28 cellular contexts compared by ENCODE assay signal in the genomic region with DNA sequence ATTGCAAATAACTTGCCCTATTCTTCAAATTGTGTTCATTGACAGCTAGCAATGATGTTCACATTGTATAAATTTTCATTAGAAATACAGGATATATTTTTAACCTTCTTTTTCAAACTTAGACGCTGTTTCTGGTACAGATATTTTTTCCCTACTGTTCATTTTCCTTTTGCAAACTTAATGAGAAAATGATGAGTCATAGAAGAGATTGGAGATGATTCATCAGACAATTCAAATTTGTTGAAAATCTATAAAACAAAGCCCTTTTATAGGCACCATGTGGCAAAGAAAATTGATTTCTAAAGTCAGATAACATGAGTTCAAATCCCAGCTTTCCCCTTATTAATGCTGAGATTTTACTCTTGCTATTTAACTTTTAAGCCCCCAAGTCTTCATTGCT.
"Had no signal": no experiment of that assay in that cellular context is flagged by ENCODE, and none has a peak within 500 bp of the region (broad histone marks: within the 10 kb centered on the region; RNA-seq: fewer than 3 reads in every experiment).

No MANE protein-coding gene starts in this region.

- ATAC-seq: activated T-cell treated with anti-CD3 and anti-CD28 coated beads, Interleukin-2, amount 50 U/mL, for 72 hours; gastroesophageal sphincter; naive thymus-derived CD4-positive, alpha-beta T cell; psoas muscle; stimulated activated naive CD8-positive, alpha-beta T cell treated with anti-CD3 and anti-CD28 coated beads, Interleukin-15, Interleukin-2, amounts not matched to agents 100 U/mL and 50 U/mL, for 24 hours had no signal

- H3K27ac ChIP-seq: brain microvascular endothelial cell, gastroesophageal sphincter, hepatocyte, left ventricle myocardium inferior, parathyroid adenoma, psoas muscle, right atrium auricular region, spleen, testis, transverse colon, uterus had no signal

- H3K4me3 Mint-ChIP-seq: activated naive CD8-positive, alpha-beta T cell; activated T-cell treated with anti-CD3 and anti-CD28 coated beads, Interleukin-2, amount 50 U/mL, for 72 hours; dendritic cell treated with granulocyte-macrophage colony-stimulating factor and Interleukin-4, amounts not matched to agents 40 ng/mL and 50 ng/mL, for 4 days; naive thymus-derived CD4-positive, alpha-beta T cell; neural crest cell; T-helper 2 cell treated with Interferon-gamma antibody and Interleukin-4, amounts not matched to agents 5 μg/mL and 100 μg/mL, for 36 hours had no signal

- H3K9me3 Mint-ChIP-seq: dendritic cell treated with granulocyte-macrophage colony-stimulating factor and Interleukin-4, amounts not matched to agents 40 ng/mL and 50 ng/mL, for 4 days; neural crest cell had no signal

- H3K4me3 ChIP-seq: gastroesophageal sphincter, hepatocyte, left ventricle myocardium inferior, lung, psoas muscle, right atrium auricular region, spleen, testis, transverse colon, uterus had no signal

- H3K27me3 ChIP-seq: brain microvascular endothelial cell, gastroesophageal sphincter, hepatocyte, right atrium auricular region, spleen, testis, transverse colon, uterus had no signal

- H3K27me3 Mint-ChIP-seq: activated naive CD8-positive, alpha-beta T cell; dendritic cell treated with granulocyte-macrophage colony-stimulating factor and Interleukin-4, amounts not matched to agents 40 ng/mL and 50 ng/mL, for 4 days; naive thymus-derived CD4-positive, alpha-beta T cell had no signal

- DNase-seq: activated CD4-positive, alpha-beta T cell treated with anti-CD3 and anti-CD28 coated beads for 4 hours; activated CD4-positive, alpha-beta T cell treated with anti-CD3 and anti-CD28 coated beads, Interleukin-2, amount 50 U/mL, for 4 hours; activated naive CD4-positive, alpha-beta T cell treated with Interleukin-2 at 50 U/mL for 16 hours; activated T-cell treated with anti-CD3 and anti-CD28 coated beads for 4 hours; activated T-cell treated with anti-CD3 and anti-CD28 coated beads, Interleukin-2, amount 50 U/mL, for 72 hours; brain microvascular endothelial cell; effector CD4-positive, alpha-beta T cell; islet precursor cell; left ventricle myocardium inferior; naive thymus-derived CD4-positive, alpha-beta T cell; occipital lobe; psoas muscle; spleen; stimulated activated CD4-positive, alpha-beta T cell treated with anti-CD3 and anti-CD28 coated beads, Interleukin-2, amount 100 ng/mL, for 48 hours; stimulated activated naive CD8-positive, alpha-beta T cell treated with anti-CD3 and anti-CD28 coated beads, Interleukin-15, Interleukin-2, amounts not matched to agents 100 U/mL and 50 U/mL, for 24 hours; T-helper 1 cell; testis; transverse colon; uterus had no signal

- H3K36me3 ChIP-seq: brain microvascular endothelial cell, gastroesophageal sphincter, left ventricle myocardium inferior, right atrium auricular region, spleen, transverse colon, uterus had no signal

- H2AFZ ChIP-seq: hepatocyte, parathyroid adenoma had no signal

- H3K4me1 ChIP-seq: gastroesophageal sphincter, left ventricle myocardium inferior, parathyroid adenoma, psoas muscle, right atrium auricular region, spleen, testis, transverse colon, uterus had no signal

- H3K9ac ChIP-seq: parathyroid adenoma had no signal

- H3K27ac Mint-ChIP-seq: activated naive CD8-positive, alpha-beta T cell; activated T-cell treated with anti-CD3 and anti-CD28 coated beads, Interleukin-2, amount 50 U/mL, for 72 hours; dendritic cell treated with granulocyte-macrophage colony-stimulating factor and Interleukin-4, amounts not matched to agents 40 ng/mL and 50 ng/mL, for 4 days; naive thymus-derived CD4-positive, alpha-beta T cell; T-helper 2 cell treated with Interferon-gamma antibody and Interleukin-4, amounts not matched to agents 5 μg/mL and 100 μg/mL, for 36 hours had no signal

- H3K9me3 ChIP-seq: gastroesophageal sphincter, left ventricle myocardium inferior, psoas muscle, right atrium auricular region, spleen, testis, transverse colon, uterus had no signal

- H3K4me2 ChIP-seq: hepatocyte had no signal

- H3K79me2 ChIP-seq: hepatocyte, parathyroid adenoma had no signal

- H3K36me3 Mint-ChIP-seq: activated naive CD8-positive, alpha-beta T cell; naive thymus-derived CD4-positive, alpha-beta T cell had no signal
